ENCODE assay signal across 1 cellular context in the genomic region with DNA sequence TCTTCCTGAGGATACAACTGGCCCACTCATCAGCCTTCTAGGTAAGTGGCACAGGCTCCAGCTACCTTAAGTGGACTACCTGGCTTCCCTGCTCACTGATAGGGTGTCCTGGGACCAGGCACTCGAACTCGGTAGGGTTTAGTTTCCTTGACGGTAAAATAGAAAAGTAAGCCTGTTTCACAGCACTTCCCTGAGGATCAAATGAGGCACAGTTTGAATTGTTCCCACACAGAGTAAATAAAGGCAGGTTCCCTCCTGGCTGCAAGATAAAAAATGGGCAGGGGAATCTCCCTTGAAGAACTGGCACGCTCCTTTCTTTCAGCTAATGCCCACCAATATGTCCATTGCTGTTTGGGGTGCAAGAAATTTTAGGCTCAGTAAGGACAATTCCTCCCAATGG.
TF ChIP-seq lines count a peak whose summit lies in the region.

No MANE protein-coding gene starts in this region.

TF ChIP-seq in H1, 55 proteins besides CTCF, POLR2A, EP300 and RAD21 (continued from another document):
- TF ChIP-seq SP4 (IDR thresholded peaks at IDR 0.05; ENCODE audit: low read length) (no peak), PHF8 (conservative IDR thresholded peaks at IDR 0.05; ENCODE audit: low read depth, low read length) (no peak), ASH2L (IDR thresholded peaks at IDR 0.05; ENCODE audit: low read length) (no peak), HDAC6 (IDR thresholded peaks at IDR 0.05; ENCODE audit: low read depth, low read length) (no peak), FOSL1 (IDR thresholded peaks at IDR 0.05; ENCODE audit: insufficient read depth, low read depth, low read length) (no peak), CTBP2 (IDR thresholded peaks at IDR 0.05; ENCODE audit: borderline replicate concordance, insufficient read depth, insufficient read length, low read length) (no peak), CEBPB (IDR thresholded peaks at IDR 0.05; ENCODE audit: low read depth, low read length) (no peak), CBX5 (IDR thresholded peaks at IDR 0.05; ENCODE audit: low read depth, low read length) (no peak), ZNF274 (IDR thresholded peaks at IDR 0.05; ENCODE audit: borderline replicate concordance, extremely low read depth, low read length) (no peak), CBX8 (IDR thresholded peaks at IDR 0.05; ENCODE audit: borderline replicate concordance, low read depth, low read length) (no peak), CHD2 (IDR thresholded peaks at IDR 0.05; ENCODE audit: low read length) (no peak), TBP (IDR thresholded peaks at IDR 0.05; ENCODE audit: low read depth, low read length) (no peak)
